Comparison of ENCODE assay signal across 8 cellular contexts in genomic region chr17:65154770-65155589, GRCh38. TPM values are rescaled to one million over a fixed set of nuclear protein-coding genes. Genes with fewer than 3 reads are reported as not detected.
DNase-seq lines count a peak whose midpoint lies in the region; ATAC-seq, FAIRE-seq and TF ChIP-seq lines count a peak whose summit lies in the region.

No MANE protein-coding gene starts in this region.

- no peaks in the 10 kb centered on the region for H3K36me3 Mint-ChIP-seq in activated CD4-positive, alpha-beta T cell treated with anti-CD3 and anti-CD28 coated beads, Interleukin-2, amount 10 ng/mL, durations not matched to agents 7 days and 5 days (ENCODE audit: low read depth)

- peak overlapping the region; percentile 18; the same call in 1 of the 2 replicates for H2BK20ac ChIP-seq in H1 (ENCODE audit: low read length)

- no peak overlapping the region for H3K23ac ChIP-seq in H1 (ENCODE audit: insufficient read length)

- 88% methylated on average over 4 of the region's 4 CpGs; no CpG with 5 or more reads in 1 of the 2 experiments for WGBS in H1 (ENCODE audit: extremely low coverage in 1 of 2, insufficient coverage in 1 of 2, insufficient read length in 1 of 2, insufficient replicate concordance in 2 of 2, low coverage in 1 of 2, low lambda C conversion rate in 2 of 2, missing lambda C conversion rate in 1 of 2), 2 experiments

- H3K4me2 ChIP-seq in H1 (ENCODE audit: insufficient read depth in 1 of 2, low read depth in 2 of 2, low read length in 2 of 2): no peak overlapping the region

- H3K4ac ChIP-seq in H1 (replicated peaks; ENCODE audit: insufficient read length, low read depth, low read length): no peak overlapping the region

- H3K27ac Mint-ChIP-seq in activated CD4-positive, alpha-beta T cell treated with anti-CD3 and anti-CD28 coated beads, Interleukin-2, amount 10 ng/mL, durations not matched to agents 7 days and 5 days: no peak overlapping the region

- H3K79me1 ChIP-seq in H1 (ENCODE audit: low read depth, low read length): no peaks in the 10 kb centered on the region

- no peak overlapping the region for H3K56ac ChIP-seq in H1 (replicated peaks; ENCODE audit: insufficient read length, low read depth, low read length)

- H3K27me3 Mint-ChIP-seq in activated CD4-positive, alpha-beta T cell treated with anti-CD3 and anti-CD28 coated beads, Interleukin-2, amount 10 ng/mL, durations not matched to agents 7 days and 5 days: peaks cover 4% of the 10 kb centered on the region

- H3K4me3 ChIP-seq in H1 (ENCODE audit: extremely low read depth in 1 of 4, insufficient read depth in 2 of 4, low read depth in 3 of 4, low read length in 4 of 4): no peak overlapping the region

- H3K4me3 Mint-ChIP-seq in activated CD4-positive, alpha-beta T cell treated with anti-CD3 and anti-CD28 coated beads, Interleukin-2, amount 10 ng/mL, durations not matched to agents 7 days and 5 days: no peak overlapping the region

- CTCF ChIA-PET in H1 (lab: Charles Lee; ENCODE audit: partially characterized antibody): interaction anchor here (0.5 to 1.4 kb wide), 9 partner anchors 7 to 217 kb away, joined by 3 to 4 read pairs (median 3); no protein-coding TSS in a partner anchor
- CTCF ChIA-PET in activated CD4-positive, alpha-beta T cell treated with anti-CD3 and anti-CD28 coated beads, Interleukin-2, amount 10 ng/mL, durations not matched to agents 7 days and 5 days (lab: Charles Lee): interaction anchor here (0.7 to 2.6 kb wide), 8 partner anchors 9 to 93 kb away, joined by 3 to 10 read pairs (median 4); partner anchors contain the start of gene RGS9

- no peak overlapping the region for H3K27ac ChIP-seq in H1 (ENCODE audit: low read depth, low read length)

- H3K4me1 ChIP-seq in H1 (replicated peaks in 1 of 4; ENCODE audit: control insufficient read depth in 3 of 4, insufficient read depth in 4 of 4, low read length in 3 of 4): peaks cover 0 to 4% (median under 1%) of the 10 kb centered on the region in 4 experiments; a peak in 2 of 7 replicates

- peaks cover 7% of the 10 kb centered on the region for H3K4me1 Mint-ChIP-seq in activated CD4-positive, alpha-beta T cell treated with anti-CD3 and anti-CD28 coated beads, Interleukin-2, amount 10 ng/mL, durations not matched to agents 7 days and 5 days

- no peak for TF ChIP-seq EP300 in H1 (IDR thresholded peaks at IDR 0.05; ENCODE audit: borderline replicate concordance in 1 of 2, low read depth in 2 of 2, low read length in 2 of 2)

- no peak overlapping the region for H4K5ac ChIP-seq in H1 (ENCODE audit: insufficient read length, low read depth, low read length)

- no peak overlapping the region for H3K9ac ChIP-seq in H1 (replicated peaks in 1 of 4; ENCODE audit: extremely low read depth in 1 of 4, low read depth in 3 of 4, low read length in 3 of 4)

- no peak overlapping the region for H2BK15ac ChIP-seq in H1 (ENCODE audit: low read length)

- TF ChIP-seq CTCF in H1 (IDR thresholded peaks at IDR 0.05; ENCODE audit: control extremely low read depth in 1 of 3, insufficient read depth in 1 of 3, low read depth in 1 of 3, low read length in 3 of 3): no peak

- H3K79me2 ChIP-seq in H1 (ENCODE audit: control insufficient read depth in 1 of 2, insufficient read depth in 2 of 2, low read length in 2 of 2): no peaks in the 10 kb centered on the region

- no peak overlapping the region for H2AK5ac ChIP-seq in H1 (ENCODE audit: low read depth, low read length)

- no peaks in the 10 kb centered on the region for H3K36me3 ChIP-seq in H1 (ENCODE audit: control insufficient read depth in 2 of 4, insufficient read depth in 4 of 4, low read length in 3 of 4)

- H3K23me2 ChIP-seq in H1 (ENCODE audit: low read depth, low read length): no peaks in the 10 kb centered on the region

- H3K9me3 ChIP-seq in H1 (ENCODE audit: insufficient read depth in 2 of 2, low read depth in 1 of 2, low read length in 1 of 2): no peaks in the 10 kb centered on the region

- POLR2A ChIA-PET in H1 (lab: Charles Lee; ENCODE audit: partially characterized antibody): interaction anchor here (0.7 to 2.0 kb wide), 3 partner anchors 29 to 81 kb away, joined by 3 to 6 read pairs (median 4); no protein-coding TSS in a partner anchor
- POLR2A ChIA-PET in activated CD4-positive, alpha-beta T cell treated with anti-CD3 and anti-CD28 coated beads, Interleukin-2, amount 10 ng/mL, durations not matched to agents 7 days and 5 days (lab: Charles Lee): interaction anchor here (0.6 kb wide), 1 partner anchor 24 kb away, joined by 3 read pairs; no protein-coding TSS in a partner anchor

- H3K18ac ChIP-seq in H1 (ENCODE audit: extremely low read depth, low read length): no peak overlapping the region

- H2AFZ ChIP-seq in H1 (ENCODE audit: low read length): no peak overlapping the region

- H2BK120ac ChIP-seq in H1 (replicated peaks; ENCODE audit: low read depth, low read length): no peak overlapping the region

- peak; percentile 92 for ATAC-seq in GM18498 (IDR thresholded peaks at IDR 0.05; ENCODE audit: unreplicated experiment)

- no peak overlapping the region for H4K91ac ChIP-seq in H1 (replicated peaks; ENCODE audit: insufficient read length, low read length)

- no peak for TF ChIP-seq RAD21 in H1 (IDR thresholded peaks at IDR 0.05 in 1 of 2, conservative IDR thresholded peaks at IDR 0.05 in 1 of 2; ENCODE audit: low read depth in 2 of 2, low read length in 2 of 2)

- no peak for FAIRE-seq in H1 (lab: Jason Lieb, UNC)

- no peak for TF ChIP-seq POLR2A in H1 (IDR thresholded peaks at IDR 0.05; ENCODE audit: control extremely low read depth in 1 of 2, low read depth in 2 of 2, low read length in 2 of 2)

- no peaks in the 10 kb centered on the region for H4K20me1 ChIP-seq in H1 (replicated peaks in 1 of 2; ENCODE audit: control insufficient read depth in 1 of 2, insufficient read depth in 2 of 2, low read length in 2 of 2)

- H3K14ac ChIP-seq in H1 (ENCODE audit: insufficient read length): no peak overlapping the region

- H3K27me3 ChIP-seq in H1 (replicated peaks in 1 of 4; ENCODE audit: control insufficient read depth in 3 of 4, extremely low read depth in 1 of 4, insufficient read depth in 3 of 4, low read length in 3 of 4): no peaks in the 10 kb centered on the region

- no peaks in the 10 kb centered on the region for H3K9me3 Mint-ChIP-seq in activated CD4-positive, alpha-beta T cell treated with anti-CD3 and anti-CD28 coated beads, Interleukin-2, amount 10 ng/mL, durations not matched to agents 7 days and 5 days

- no peak overlapping the region for H4K8ac ChIP-seq in H1 (ENCODE audit: extremely low read depth, insufficient read depth, low read length)

- no peak overlapping the region for H2BK5ac ChIP-seq in H1 (ENCODE audit: low read depth, low read length)

- H2BK12ac ChIP-seq in H1 (ENCODE audit: low read depth, low read length): no peak overlapping the region

- peak; percentile 66 for DNase-seq in HCEC 1CT
- DNase-seq in M059J (ENCODE audit: low read depth): peak; percentile 67
- no peak for DNase-seq in H1 (ENCODE audit: low read depth in 1 of 2, low spot score in 2 of 2)
- DNase-seq in NCI-H774 (lab: John Stamatoyannopoulos, UW): no peak
- no peak for DNase-seq in medulla oblongata (ENCODE audit: extremely low spot score)
- DNase-seq in activated CD4-positive, alpha-beta T cell treated with anti-CD3 and anti-CD28 coated beads, Interleukin-2, amount 10 ng/mL, durations not matched to agents 7 days and 5 days: no peak
- no peak for DNase-seq in NCI-H526 (lab: John Stamatoyannopoulos, UW)

TF ChIP-seq in H1, 55 proteins besides CTCF, POLR2A, EP300 and RAD21:
- no peak for TF ChIP-seq NRF1 (IDR thresholded peaks at IDR 0.05; ENCODE audit: low read depth, low read length)
- no peak for TF ChIP-seq GTF2F1 (IDR thresholded peaks at IDR 0.05; ENCODE audit: borderline replicate concordance, low read depth, low read length)
- no peak for TF ChIP-seq TBP (IDR thresholded peaks at IDR 0.05; ENCODE audit: low read depth, low read length)
- TF ChIP-seq YY1 (IDR thresholded peaks at IDR 0.05; ENCODE audit: low read depth, low read length): no peak
- TF ChIP-seq BACH1 (IDR thresholded peaks at IDR 0.05; ENCODE audit: low read length): no peak
- TF ChIP-seq TCF12 (IDR thresholded peaks at IDR 0.05; ENCODE audit: low read depth, low read length): no peak
- no peak for TF ChIP-seq ASH2L (IDR thresholded peaks at IDR 0.05; ENCODE audit: low read length)

RNA-seq across cellular contexts. Expression of gene RGS9, which starts 17.8 kb away (rescaled TPM):
- total RNA-seq in M059J (2014; rRNA removed; shearing (Covaris generic)): 5.4 and 6.0 TPM in 2 replicates
- total RNA-seq in H1 (2021; fragmentation: NEBNext Ultra II Directional; extraction: Animal tissue kit (Norgen Biotek cat#: 25700)): 14.3 and 20.5 TPM in 2 replicates
- polyA plus RNA-seq in H1 (2011; rRNA removed): 7.5 and 8.9 TPM in 2 replicates
- polyA plus RNA-seq in H1 (2011; cell fraction: cytosol; rRNA removed): 7.5 TPM
- polyA plus RNA-seq in H1 (2011; cell fraction: nucleus; rRNA removed): 5.7 TPM
- 8.8 to 10.7 TPM (median 10.1 TPM) in 4 replicates for polyA plus RNA-seq in H1 (2012, experiment 1 of 2)
- polyA plus RNA-seq in H1 (2012, experiment 2 of 2): 4.4 TPM
- 15.9 TPM for polyA plus RNA-seq in H1 (2013, experiment 1 of 2)
- polyA plus RNA-seq in H1 (2013, experiment 2 of 2): 15.0 TPM
- polyA minus RNA-seq in H1 (2011; rRNA and poly(A)+ RNA removed): 7.0 and 8.4 TPM in 2 replicates
- polyA minus RNA-seq in H1 (2011; cell fraction: cytosol; rRNA and poly(A)+ RNA removed): 10.1 TPM
- 6.1 TPM for polyA minus RNA-seq in H1 (2011; cell fraction: nucleus; rRNA and poly(A)+ RNA removed)
- total RNA-seq in activated CD4-positive, alpha-beta T cell treated with anti-CD3 and anti-CD28 coated beads, Interleukin-2, amount 10 ng/mL, durations not matched to agents 7 days and 5 days: 1 to 10 TPM; 6.0 to 6.3 TPM

Comparison
In these comparisons a context has a peak if more than half of its experiments do, and no peak if none do; other contexts are left out.
1. DNase-seq: peak in HCEC 1CT (single experiment) and M059J (single experiment); none in H1 (0 of 2), NCI-H774 (single experiment), medulla oblongata (single experiment), activated CD4-positive, alpha-beta T cell treated with anti-CD3 and anti-CD28 coated beads, Interleukin-2, amount 10 ng/mL, durations not matched to agents 7 days and 5 days (single experiment) and NCI-H526 (0 of 2).